Comparison of ENCODE assay signal across 17 cellular contexts in the genomic region with DNA sequence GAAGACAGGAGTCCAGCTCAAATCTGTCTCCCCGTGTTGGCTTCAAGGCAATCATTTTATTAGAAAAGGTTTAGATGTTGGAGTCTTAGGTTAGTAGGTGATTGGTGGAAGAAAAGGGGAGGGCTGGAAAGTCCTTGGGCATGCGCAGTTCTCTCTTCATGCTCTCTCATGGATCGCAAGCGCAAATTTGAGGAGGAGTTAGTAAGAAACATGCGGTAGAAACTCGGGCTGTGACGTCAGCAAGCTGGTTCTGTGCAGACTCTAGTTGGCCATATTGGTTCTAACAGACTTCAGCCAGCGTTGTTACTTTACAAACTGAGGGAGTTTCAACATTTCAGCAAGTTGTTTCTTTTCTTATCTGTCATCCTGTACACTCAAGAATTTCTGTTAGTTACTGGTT.
DNase-seq lines count a peak whose midpoint lies in the region; ATAC-seq and TF ChIP-seq lines count a peak whose summit lies in the region.
"Had no signal": no experiment of that assay in that cellular context is flagged by ENCODE, and none has a peak within 500 bp of the region (broad histone marks: within the 10 kb centered on the region; RNA-seq: fewer than 3 reads in every experiment).

No MANE protein-coding gene starts in this region.

- H3K4me3 ChIP-seq in right cardiac atrium (ENCODE audit: low read length), result no peak overlapping the region
- H3K4me3 ChIP-seq in heart left ventricle, result no peak overlapping the region
- H3K4me3 ChIP-seq in vagina, result no peak overlapping the region
- no peak overlapping the region for H3K4me3 ChIP-seq in CD8-positive, alpha-beta T cell (ENCODE audit: low read depth, low read length)
- H3K4me3 ChIP-seq: A549, GM23338 had no signal

- no peak overlapping the region for H3K27ac ChIP-seq in right cardiac atrium (ENCODE audit: low read length)
- no peak overlapping the region for H3K27ac ChIP-seq in heart left ventricle
- no peak overlapping the region for H3K27ac ChIP-seq in vagina
- H3K27ac ChIP-seq in CD8-positive, alpha-beta T cell (ENCODE audit: low read depth, low read length), result no peak overlapping the region
- H3K27ac ChIP-seq: A549, C4-2B had no signal

- CTCF ChIA-PET in CD8-positive, alpha-beta T cell (lab: Charles Lee), result no interaction called here

- H3K27me3 ChIP-seq in right cardiac atrium (ENCODE audit: control insufficient read depth, insufficient read depth), result no peaks in the 10 kb centered on the region
- H3K27me3 ChIP-seq in heart left ventricle, result peaks cover 0 to 9% (median 0%) of the 10 kb centered on the region in 9 donors
- H3K27me3 ChIP-seq in vagina, result no peaks in the 10 kb centered on the region
- H3K27me3 ChIP-seq in CD8-positive, alpha-beta T cell (ENCODE audit: insufficient read depth, low read length), result no peaks in the 10 kb centered on the region

- H3K4me3 Mint-ChIP-seq in CD8-positive, alpha-beta T cell, result no peak overlapping the region
- H3K4me3 Mint-ChIP-seq: CD4-positive, alpha-beta memory T cell; GM23338 had no signal

- H3K27me3 Mint-ChIP-seq in CD8-positive, alpha-beta T cell (ENCODE audit: low read depth), result peaks cover 2% of the 10 kb centered on the region

- in situ Hi-C loops in SK-MEL-5 (cut with HindIII; ENCODE audit: low pct_unique_long_range_greater_than_20kb, low sequenced_read_pairs), result no loop called here

- no peaks in the 10 kb centered on the region for H3K4me1 Mint-ChIP-seq in CD8-positive, alpha-beta T cell (ENCODE audit: low read depth)
- H3K4me1 Mint-ChIP-seq: CD4-positive, alpha-beta memory T cell; GM23338 had no signal

- POLR2A ChIA-PET in CD8-positive, alpha-beta T cell (lab: Charles Lee), result no interaction called here

- peak; percentile 51 to 80 (median 74) for DNase-seq in right cardiac atrium
- no peak for DNase-seq in heart left ventricle
- peak; percentile 16 for DNase-seq in HT1080 (ENCODE audit: low read depth)
- peak; percentile 66 for DNase-seq in SK-MEL-5 (ENCODE audit: low read depth, low spot score)
- DNase-seq in vagina (ENCODE audit: extremely low spot score in 2 of 2), result peak; percentile 2 to 43
- DNase-seq in activated CD8-positive, alpha-beta memory T cell treated with anti-CD3 and anti-CD28 coated beads for 24 hours, result no peak
- no peak for DNase-seq in CD8-positive, alpha-beta T cell
- DNase-seq: BE2C; CD4-positive, alpha-beta memory T cell; COR-L47; DMS153; DMS79 treated with DMSO at 0.1 percent for 48 hours; EL; H7 had no signal

- no peak for TF ChIP-seq CTCF in heart left ventricle (IDR thresholded peaks at IDR 0.05)
- TF ChIP-seq CTCF in vagina (IDR thresholded peaks at IDR 0.05), result no peak
- TF ChIP-seq CTCF in CD8-positive, alpha-beta T cell (IDR thresholded peaks at IDR 0.05), result no peak

- H3K9me3 ChIP-seq in right cardiac atrium (ENCODE audit: control insufficient read depth, low read length), result no peaks in the 10 kb centered on the region
- H3K9me3 ChIP-seq in heart left ventricle, result no peaks in the 10 kb centered on the region
- no peaks in the 10 kb centered on the region for H3K9me3 ChIP-seq in vagina
- no peaks in the 10 kb centered on the region for H3K9me3 ChIP-seq in CD8-positive, alpha-beta T cell (ENCODE audit: low read length)
- H3K9me3 ChIP-seq: A549, BE2C had no signal

- no peaks in the 10 kb centered on the region for H3K36me3 Mint-ChIP-seq in CD8-positive, alpha-beta T cell
- H3K36me3 Mint-ChIP-seq: CD4-positive, alpha-beta memory T cell had no signal

- H3K4me1 ChIP-seq in right cardiac atrium (ENCODE audit: control insufficient read depth, insufficient read depth, low read length) (no peaks in the 10 kb centered on the region), heart left ventricle (no peaks in the 10 kb centered on the region), vagina (no peaks in the 10 kb centered on the region)
- H3K4me1 ChIP-seq in CD8-positive, alpha-beta T cell (ENCODE audit: insufficient read depth, low read length), result no peaks in the 10 kb centered on the region
- H3K4me1 ChIP-seq: A549, BE2C had no signal

- ATAC-seq in right cardiac atrium, result peak in 1 of 2 donors; percentile 59
- ATAC-seq in heart left ventricle, result no peak
- no peak for ATAC-seq in CD8-positive, alpha-beta T cell
- ATAC-seq: A549, GM23338 had no signal

- WGBS in right cardiac atrium, result 50% methylated on average over 8 of the region's 8 CpGs
- 57 to 64% (median 59%) methylated on average over 8 of the region's 8 CpGs for WGBS in heart left ventricle, 4 donors

- H3K36me3 ChIP-seq in heart left ventricle (no peaks in the 10 kb centered on the region), vagina (no peaks in the 10 kb centered on the region)
- H3K36me3 ChIP-seq in CD8-positive, alpha-beta T cell (ENCODE audit: insufficient read depth, low read length), result no peaks in the 10 kb centered on the region
- H3K36me3 ChIP-seq: BE2C had no signal

- no peaks in the 10 kb centered on the region for H3K9me3 Mint-ChIP-seq in CD8-positive, alpha-beta T cell

- TF ChIP-seq POLR2A in heart left ventricle (IDR thresholded peaks at IDR 0.05), result no peak
- TF ChIP-seq POLR2A in vagina (IDR thresholded peaks at IDR 0.05), result no peak

- intact Hi-C loops in right cardiac atrium (cut with DNase I), result no loop called here
- intact Hi-C loops in heart left ventricle (cut with DNase I), result no loop called here
- intact Hi-C loops in vagina (cut with DNase I), result no loop called here
- intact Hi-C loops in CD8-positive, alpha-beta T cell (cut with DNase I, micrococcal nuclease), result loop anchor here in 1 of 2 experiments (10.0 kb wide), 1 partner anchor 63 kb away; no protein-coding TSS in a partner anchor

- no peak overlapping the region for H3K27ac Mint-ChIP-seq in CD8-positive, alpha-beta T cell
- H3K27ac Mint-ChIP-seq: CD4-positive, alpha-beta memory T cell; GM23338 had no signal

Comparison
In these comparisons a context has a peak if more than half of its experiments do, and no peak if none do; other contexts are left out.
1. DNase-seq: peak in right cardiac atrium (3 of 3), HT1080 (single experiment), SK-MEL-5 (single experiment) and vagina (2 of 2); none in heart left ventricle (0 of 5), activated CD8-positive, alpha-beta memory T cell treated with anti-CD3 and anti-CD28 coated beads for 24 hours (single experiment) and CD8-positive, alpha-beta T cell (0 of 7).